Comparison of ENCODE assay signal across 17 cellular contexts in genomic region chr1:183808296-183809027, GRCh38. TPM values are rescaled to one million over a fixed set of nuclear protein-coding genes. Genes with fewer than 3 reads are reported as not detected.
DNase-seq lines count a peak whose midpoint lies in the region; ATAC-seq and TF ChIP-seq lines count a peak whose summit lies in the region.
"Had no signal": no experiment of that assay in that cellular context is flagged by ENCODE, and none has a peak within 500 bp of the region (broad histone marks: within the 10 kb centered on the region; RNA-seq: fewer than 3 reads in every experiment).

No MANE protein-coding gene starts in this region.

- peaks cover 2 to 43% (median 10%) of the 10 kb centered on the region in 3 donors for H3K4me1 ChIP-seq in skeletal muscle tissue (ENCODE audit: control insufficient read depth in 3 of 3, insufficient read depth in 3 of 3, low read length in 3 of 3)

- ATAC-seq in WTC11 (no peak), GM21619 (IDR thresholded peaks at IDR 0.05; ENCODE audit: unreplicated experiment) (no peak)
- no peak for ATAC-seq in effector memory CD8-positive, alpha-beta T cell (replicated peaks)

- H3K27me3 ChIP-seq in skeletal muscle tissue (ENCODE audit: control insufficient read depth in 3 of 3, insufficient read depth in 3 of 3, low read length in 3 of 3), result no peaks in the 10 kb centered on the region

- H3K4me1 Mint-ChIP-seq in WTC11, result peaks cover 41% of the 10 kb centered on the region
- H3K4me1 Mint-ChIP-seq in effector memory CD8-positive, alpha-beta T cell (ENCODE audit: low read depth in 2 of 2), result peaks cover 5 to 7% of the 10 kb centered on the region in 2 donors

- no peaks in the 10 kb centered on the region for H3K9me3 ChIP-seq in skeletal muscle tissue (ENCODE audit: control insufficient read depth in 3 of 3, low read length in 3 of 3)
- H3K9me3 ChIP-seq: prostate gland had no signal

- H3K9me3 Mint-ChIP-seq in WTC11, result no peaks in the 10 kb centered on the region
- H3K9me3 Mint-ChIP-seq in effector memory CD8-positive, alpha-beta T cell, result no peaks in the 10 kb centered on the region
- H3K9me3 Mint-ChIP-seq: activated CD4-positive, alpha-beta memory T cell treated with anti-CD3 and anti-CD28 coated beads for 36 hours; stimulated activated effector memory CD8-positive, alpha-beta T cell treated with anti-CD3 and anti-CD28 coated beads, Interleukin-12 subunit alpha, Interleukin-12 subunit beta, amount 100 ng/mL, for 72 hours had no signal

- CTCF ChIA-PET in WTC11 (lab: Charles Lee), result no interaction called here

- no peaks in the 10 kb centered on the region for H3K36me3 Mint-ChIP-seq in WTC11
- no peaks in the 10 kb centered on the region for H3K36me3 Mint-ChIP-seq in effector memory CD8-positive, alpha-beta T cell (ENCODE audit: insufficient read depth)
- H3K36me3 Mint-ChIP-seq: activated CD4-positive, alpha-beta memory T cell treated with anti-CD3 and anti-CD28 coated beads for 36 hours; IgD-negative memory B cell; stimulated activated effector memory CD8-positive, alpha-beta T cell treated with anti-CD3 and anti-CD28 coated beads, Interleukin-12 subunit alpha, Interleukin-12 subunit beta, amount 100 ng/mL, for 72 hours had no signal

- no peak overlapping the region for H3K9ac ChIP-seq in skeletal muscle tissue (ENCODE audit: low read depth in 1 of 3, low read length in 3 of 3)

- TF ChIP-seq CTCF in WTC11 (IDR thresholded peaks at IDR 0.05), result no peak
- TF ChIP-seq CTCF in fibroblast of the aortic adventitia (IDR thresholded peaks at IDR 0.05; ENCODE audit: insufficient read depth, low read length), result no peak

- H3K4me3 Mint-ChIP-seq in WTC11, result no peak overlapping the region
- H3K4me3 Mint-ChIP-seq in effector memory CD8-positive, alpha-beta T cell, result no peak overlapping the region
- H3K4me3 Mint-ChIP-seq: activated CD4-positive, alpha-beta memory T cell treated with anti-CD3 and anti-CD28 coated beads for 36 hours; IgD-negative memory B cell; stimulated activated effector memory CD8-positive, alpha-beta T cell treated with anti-CD3 and anti-CD28 coated beads, Interleukin-12 subunit alpha, Interleukin-12 subunit beta, amount 100 ng/mL, for 72 hours had no signal

- no peaks in the 10 kb centered on the region for H3K36me3 ChIP-seq in skeletal muscle tissue (ENCODE audit: control insufficient read depth in 3 of 3, insufficient read depth in 3 of 3, low read length in 3 of 3)
- H3K36me3 ChIP-seq: prostate gland had no signal

- no peak for DNase-seq in WTC11 (ENCODE audit: low spot score)
- DNase-seq in fibroblast of the aortic adventitia (ENCODE audit: low read depth), result peak; percentile 24
- DNase-seq in SK-N-DZ (ENCODE audit: low spot score), result no peak
- DNase-seq in effector memory CD8-positive, alpha-beta T cell, result no peak
- DNase-seq in NAMALWA (ENCODE audit: low spot score), result no peak
- DNase-seq: activated CD4-positive, alpha-beta memory T cell treated with anti-CD3 and anti-CD28 coated beads for 36 hours; activated naive CD4-positive, alpha-beta T cell; midbrain; NCI-H1436; NCI-H526 treated with DMSO at 0.1 percent for 48 hours; stimulated activated CD4-positive, alpha-beta T cell treated with anti-CD3 and anti-CD28 coated beads, Interleukin-2, amount 100 ng/mL, for 48 hours had no signal

- peaks cover 20% of the 10 kb centered on the region for H3K27me3 Mint-ChIP-seq in WTC11 (ENCODE audit: low read depth)
- peaks cover 45 to 50% of the 10 kb centered on the region in 2 donors for H3K27me3 Mint-ChIP-seq in effector memory CD8-positive, alpha-beta T cell

- peak overlapping the region; percentile 10 for H3K27ac ChIP-seq in skeletal muscle tissue (ENCODE audit: low read depth, low read length)
- H3K27ac ChIP-seq: prostate gland had no signal

- H3K4me3 ChIP-seq in GM08714 (ENCODE audit: low read length), result 0 out of 2 replicates have a peak overlapping the region, but pooled peaks have one; percentile 22
- peak overlapping the region; percentile 34 for H3K4me3 ChIP-seq in fibroblast of the aortic adventitia (ENCODE audit: low read depth, low read length)
- H3K4me3 ChIP-seq in skeletal muscle tissue (ENCODE audit: low read length in 3 of 3), result peak overlapping the region in 1 of 3 donors; percentile 16
- H3K4me3 ChIP-seq: prostate gland had no signal

- H3K27ac Mint-ChIP-seq in WTC11, result 0 out of 2 replicates have a peak overlapping the region, but pooled peaks have one; percentile 3
- no peak overlapping the region for H3K27ac Mint-ChIP-seq in effector memory CD8-positive, alpha-beta T cell
- H3K27ac Mint-ChIP-seq: activated CD4-positive, alpha-beta memory T cell treated with anti-CD3 and anti-CD28 coated beads for 36 hours; stimulated activated effector memory CD8-positive, alpha-beta T cell treated with anti-CD3 and anti-CD28 coated beads, Interleukin-12 subunit alpha, Interleukin-12 subunit beta, amount 100 ng/mL, for 72 hours had no signal

- POLR2A ChIA-PET in WTC11 (lab: Charles Lee), result no interaction called here

TF ChIP-seq in WTC11, 78 proteins besides CTCF, POLR2A, EP300 and RAD21:
- TF ChIP-seq IRF2 (CRISPR knock-in tag; IDR thresholded peaks at IDR 0.05; ENCODE audit: borderline replicate concordance, low read depth), result no peak
- TF ChIP-seq ATF3 (CRISPR knock-in tag; conservative IDR thresholded peaks at IDR 0.05), result no peak
- TF ChIP-seq ZMAT4 (CRISPR knock-in tag; IDR thresholded peaks at IDR 0.05), result no peak
- TF ChIP-seq ZSCAN18 (CRISPR knock-in tag; IDR thresholded peaks at IDR 0.05), result no peak
- TF ChIP-seq NFATC4 (CRISPR knock-in tag; IDR thresholded peaks at IDR 0.05), result no peak

RNA-seq across cellular contexts. Expression of gene RGL1, which starts 3.5 kb away (rescaled TPM):
- total RNA-seq in WTC11 (2021) (1.3 to 1.5 TPM (median 1.3 TPM) in 3 replicates), fibroblast of the aortic adventitia (ENCODE audit: low replicate concordance) (55.1 and 100 TPM in 2 replicates), skeletal muscle tissue (28.2 TPM)
- polyA plus RNA-seq in SK-N-DZ (2014; cell fraction: cytosol; rRNA removed), result 1.4 and 2.2 TPM in 2 replicates
- 2.7 and 3.1 TPM in 2 replicates for polyA plus RNA-seq in SK-N-DZ (2014; cell fraction: nucleus; rRNA removed)
- polyA plus RNA-seq: IgD-negative memory B cell had no signal

Comparison
In these comparisons a context has a peak if more than half of its experiments do, and no peak if none do; other contexts are left out.
1. RNA of gene RGL1, which starts 3.5 kb away (total RNA-seq): 55.1 to 100 TPM in fibroblast of the aortic adventitia and 28.2 TPM in skeletal muscle tissue (single experiment); 1.3 to 1.5 TPM in WTC11; every median in the first group is over 10 times any median in the second.